ENCODE assay signal across 21 cellular contexts in the genomic region with DNA sequence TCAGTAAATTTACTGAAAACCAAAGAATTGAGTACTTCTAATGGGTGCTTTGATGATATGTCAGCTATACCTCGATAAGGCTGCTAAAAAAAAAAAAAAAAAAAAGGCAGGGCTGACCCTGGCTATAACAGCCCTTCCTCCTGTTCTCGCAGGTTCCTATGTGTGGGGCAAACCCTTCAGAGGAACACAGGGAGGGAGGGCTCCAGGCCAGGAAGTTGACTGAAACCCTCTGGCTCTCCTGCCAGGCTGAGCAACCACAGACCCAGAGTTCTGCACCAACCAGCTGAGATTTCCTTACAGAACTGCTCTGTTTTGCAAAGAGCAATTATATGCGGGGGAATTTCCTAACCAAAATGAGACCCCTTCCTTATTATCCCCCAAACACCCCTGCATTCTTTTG.
"Had no signal": no experiment of that assay in that cellular context is flagged by ENCODE, and none has a peak within 500 bp of the region (broad histone marks: within the 10 kb centered on the region; RNA-seq: fewer than 3 reads in every experiment).

No MANE protein-coding gene starts in this region.

- DNase-seq: activated B cell treated with CpG ODN at 0.5 μM for 24 hours; activated CD4-positive, alpha-beta memory T cell treated with anti-CD3 and anti-CD28 coated beads, Interleukin-2, amount 10 ng/mL, durations not matched to agents 7 days and 5 days; activated CD4-positive, alpha-beta T cell treated with anti-CD3 and anti-CD28 coated beads, Interleukin-2, amount 50 U/mL, for 1 hour; activated CD8-positive, alpha-beta memory T cell treated with anti-CD3 and anti-CD28 coated beads, Interleukin-2, amount 50 U/mL, for 48 hours; activated naive CD4-positive, alpha-beta T cell treated with anti-CD3 and anti-CD28 coated beads, Interleukin-2, amount 50 U/mL, for 16 hours; activated naive CD8-positive, alpha-beta T cell treated with anti-CD3 and anti-CD28 coated beads, Interleukin-2, amount 10 ng/mL, durations not matched to agents 7 days and 5 days; activated T-cell treated with anti-CD3 and anti-CD28 coated beads, Interleukin-2, amount 50 U/mL, for 1 hour; adrenal gland; anterior cingulate cortex; caudate nucleus; MM.1S; NCI-H1105 treated with DMSO at 0.1 percent for 48 hours; NCI-H146; NCI-H187 treated with DMSO at 0.1 percent for 48 hours; NCI-H2081 treated with DMSO at 0.1 percent for 48 hours; NCI-H446; NCI-H524; PC-3; SIG-M5; T-helper 17 cell; T-helper 9 cell had no signal

- H3K4me1 Mint-ChIP-seq: activated B cell treated with CpG ODN at 0.5 μM for 24 hours; activated CD4-positive, alpha-beta memory T cell treated with anti-CD3 and anti-CD28 coated beads, Interleukin-2, amount 10 ng/mL, durations not matched to agents 7 days and 5 days; activated naive CD8-positive, alpha-beta T cell treated with anti-CD3 and anti-CD28 coated beads, Interleukin-2, amount 10 ng/mL, durations not matched to agents 7 days and 5 days; T-helper 17 cell had no signal

- H3K4me1 ChIP-seq: adrenal gland had no signal

- ATAC-seq: PC-3, T-helper 17 cell had no signal

- H3K9me3 Mint-ChIP-seq: activated B cell treated with CpG ODN at 0.5 μM for 24 hours; activated CD4-positive, alpha-beta memory T cell treated with anti-CD3 and anti-CD28 coated beads, Interleukin-2, amount 10 ng/mL, durations not matched to agents 7 days and 5 days; activated naive CD8-positive, alpha-beta T cell treated with anti-CD3 and anti-CD28 coated beads, Interleukin-2, amount 10 ng/mL, durations not matched to agents 7 days and 5 days had no signal

- H3K36me3 Mint-ChIP-seq: activated naive CD8-positive, alpha-beta T cell treated with anti-CD3 and anti-CD28 coated beads, Interleukin-2, amount 10 ng/mL, durations not matched to agents 7 days and 5 days had no signal

- H3K9me3 ChIP-seq: adrenal gland had no signal

- H3K27ac Mint-ChIP-seq: activated B cell treated with CpG ODN at 0.5 μM for 24 hours; activated CD4-positive, alpha-beta memory T cell treated with anti-CD3 and anti-CD28 coated beads, Interleukin-2, amount 10 ng/mL, durations not matched to agents 7 days and 5 days; activated naive CD8-positive, alpha-beta T cell treated with anti-CD3 and anti-CD28 coated beads, Interleukin-2, amount 10 ng/mL, durations not matched to agents 7 days and 5 days; T-helper 17 cell had no signal

- H3K27me3 Mint-ChIP-seq: activated B cell treated with CpG ODN at 0.5 μM for 24 hours; activated CD4-positive, alpha-beta memory T cell treated with anti-CD3 and anti-CD28 coated beads, Interleukin-2, amount 10 ng/mL, durations not matched to agents 7 days and 5 days; activated naive CD8-positive, alpha-beta T cell treated with anti-CD3 and anti-CD28 coated beads, Interleukin-2, amount 10 ng/mL, durations not matched to agents 7 days and 5 days; T-helper 17 cell had no signal

- H3K27me3 ChIP-seq: adrenal gland had no signal

- H3K27ac ChIP-seq: adrenal gland had no signal

- H3K36me3 ChIP-seq: adrenal gland had no signal

- H3K4me3 Mint-ChIP-seq: activated B cell treated with CpG ODN at 0.5 μM for 24 hours; activated CD4-positive, alpha-beta memory T cell treated with anti-CD3 and anti-CD28 coated beads, Interleukin-2, amount 10 ng/mL, durations not matched to agents 7 days and 5 days; activated naive CD8-positive, alpha-beta T cell treated with anti-CD3 and anti-CD28 coated beads, Interleukin-2, amount 10 ng/mL, durations not matched to agents 7 days and 5 days; T-helper 17 cell had no signal

- H3K4me3 ChIP-seq: adrenal gland had no signal
